ENCODE assay signal across 16 cellular contexts in genomic region chr12:112837629-112838191, GRCh38. TPM values are rescaled to one million over a fixed set of nuclear protein-coding genes. Genes with fewer than 3 reads are reported as not detected.
A peak's percentile ranks its signal among the peaks of the same experiment; 100 is the strongest.
DNase-seq lines count a peak whose midpoint lies in the region; ATAC-seq, FAIRE-seq and TF ChIP-seq lines count a peak whose summit lies in the region.
"Had no signal": no experiment of that assay in that cellular context is flagged by ENCODE, and none has a peak within 500 bp of the region (broad histone marks: within the 10 kb centered on the region; RNA-seq: fewer than 3 reads in every experiment).

No MANE protein-coding gene starts in this region.

- CTCF ChIA-PET in A549 (lab: Yijun Ruan, JAX) = interaction anchor here (1.0 kb wide), 2 partner anchors 9 to 25 kb away, joined by 3 to 4 read pairs; no protein-coding TSS in a partner anchor
- CTCF ChIA-PET in SK-N-SH (lab: Yijun Ruan, JAX) = interaction anchor here (0.9 to 2.7 kb wide), 5 partner anchors 15 to 45 kb away, joined by 3 to 9 read pairs (median 5); partner anchors contain the start of gene RPH3A

- in situ Hi-C loops in GM23248 (cut with MboI) = no loop called here

- no peaks in the 10 kb centered on the region for H4K20me1 ChIP-seq in GM23248 (ENCODE audit: insufficient read depth)
- no peaks in the 10 kb centered on the region for H4K20me1 ChIP-seq in SK-N-SH (ENCODE audit: insufficient read depth)

- peaks cover 94% of the 10 kb centered on the region for H3K4me1 ChIP-seq in A549
- H3K4me1 ChIP-seq in GM23248 (ENCODE audit: insufficient read depth) = no peaks in the 10 kb centered on the region
- peaks cover 37 to 55% of the 10 kb centered on the region in 2 experiments; a peak in 3 of 4 replicates for H3K4me1 ChIP-seq in SK-N-SH (ENCODE audit: control insufficient read depth in 1 of 2, insufficient read depth in 2 of 2, low read depth in 1 of 2, low read length in 1 of 2)
- H3K4me1 ChIP-seq: adrenal gland, right atrium auricular region, upper lobe of left lung had no signal

- no peak overlapping the region for H3K9ac ChIP-seq in GM23248
- peak overlapping the region; percentile 32; the same call in 1 of the 2 replicates for H3K9ac ChIP-seq in SK-N-SH

- peak overlapping the region; percentile 59 for H3K4me2 ChIP-seq in A549
- no peak overlapping the region for H3K4me2 ChIP-seq in GM23248 (ENCODE audit: unreplicated experiment)
- no peak overlapping the region for H3K4me2 ChIP-seq in SK-N-SH

- H2AFZ ChIP-seq in GM23248 = no peak overlapping the region
- H2AFZ ChIP-seq in SK-N-SH (ENCODE audit: low read depth) = no peak overlapping the region

- DNase-seq in A549 (ENCODE audit: low read depth in 1 of 2, low spot score in 1 of 2) (peak; percentile 54 to 90), GM23248 (peak; percentile 55), SK-N-SH (no peak), fibroblast of the aortic adventitia (ENCODE audit: low read depth) (peak; percentile 60), HuH-7 (ENCODE audit: low spot score) (no peak), occipital lobe (lab: John Stamatoyannopoulos, UW) (no peak)
- DNase-seq: CD8-positive, alpha-beta T cell; NCI-H345; upper lobe of left lung had no signal

- H3K4me3 ChIP-seq in A549 (no peak overlapping the region), GM23248 (no peak overlapping the region), SK-N-SH (ENCODE audit: low read depth in 2 of 2, low read length in 1 of 2) (no peak overlapping the region), fibroblast of the aortic adventitia (ENCODE audit: low read depth, low read length) (no peak overlapping the region)
- H3K4me3 ChIP-seq: adrenal gland, right atrium auricular region, upper lobe of left lung had no signal

- H3K79me2 ChIP-seq in GM23248 (ENCODE audit: insufficient read depth) = no peaks in the 10 kb centered on the region
- H3K79me2 ChIP-seq in SK-N-SH (ENCODE audit: insufficient read depth) = no peaks in the 10 kb centered on the region

- TF ChIP-seq RAD21 in A549 (conservative IDR thresholded peaks at IDR 0.05 in 1 of 2, IDR thresholded peaks at IDR 0.05 in 1 of 2) = no peak
- no peak for TF ChIP-seq RAD21 in SK-N-SH (IDR thresholded peaks at IDR 0.05; ENCODE audit: low read length)

- peak; percentile 38 to 43 for ATAC-seq in A549
- no peak for ATAC-seq in GM21723 (IDR thresholded peaks at IDR 0.05; ENCODE audit: unreplicated experiment)
- ATAC-seq in GM21737 (IDR thresholded peaks at IDR 0.05; ENCODE audit: unreplicated experiment) = no peak
- ATAC-seq: CD8-positive, alpha-beta T cell had no signal

- TF ChIP-seq CTCF in A549 (IDR thresholded peaks at IDR 0.05) = no peak
- no peak for TF ChIP-seq CTCF in SK-N-SH (IDR thresholded peaks at IDR 0.05)
- no peak for TF ChIP-seq CTCF in fibroblast of the aortic adventitia (IDR thresholded peaks at IDR 0.05; ENCODE audit: insufficient read depth, low read length)

- H3K27me3 ChIP-seq in GM23248 (replicated peaks; ENCODE audit: insufficient read depth) = no peaks in the 10 kb centered on the region
- H3K27me3 ChIP-seq in SK-N-SH (ENCODE audit: insufficient read depth) = no peaks in the 10 kb centered on the region
- H3K27me3 ChIP-seq: right atrium auricular region had no signal

- H3K36me3 ChIP-seq in GM23248 (ENCODE audit: low read depth) = no peaks in the 10 kb centered on the region
- H3K36me3 ChIP-seq in SK-N-SH (replicated peaks in 1 of 2; ENCODE audit: control insufficient read depth in 1 of 2, insufficient read depth in 2 of 2, low read length in 1 of 2) = no peaks in the 10 kb centered on the region
- H3K36me3 ChIP-seq: adrenal gland, right atrium auricular region, upper lobe of left lung had no signal

- no peaks in the 10 kb centered on the region for H3K9me2 ChIP-seq in GM23248 (ENCODE audit: insufficient read depth)
- H3K9me2 ChIP-seq in SK-N-SH = no peaks in the 10 kb centered on the region

- no peak for TF ChIP-seq POLR2A in A549 (IDR thresholded peaks at IDR 0.05; ENCODE audit: low read length)

- peak overlapping the region; percentile 93 to 95 for H3K27ac ChIP-seq in A549
- H3K27ac ChIP-seq in GM23248 = no peak overlapping the region
- peak overlapping the region; percentile 96 to 99 for H3K27ac ChIP-seq in SK-N-SH (ENCODE audit: low read depth in 2 of 2, low read length in 1 of 2)
- H3K27ac ChIP-seq: right atrium auricular region, upper lobe of left lung had no signal

- peak; percentile 16 to 20; a peak in 2 of 5 replicates for TF ChIP-seq EP300 in A549 (IDR thresholded peaks at IDR 0.05)
- TF ChIP-seq EP300 in SK-N-SH (IDR thresholded peaks at IDR 0.05; ENCODE audit: borderline replicate concordance in 1 of 2, low read depth in 1 of 2, low read length in 1 of 2) = 0 out of 4 replicates have a peak, but pooled peaks of 1 of the 2 experiments have one; percentile 15

- no peaks in the 10 kb centered on the region for H3F3A ChIP-seq in GM23248 (ENCODE audit: insufficient read depth)
- H3F3A ChIP-seq in SK-N-SH (replicated peaks; ENCODE audit: insufficient read depth) = peaks cover 29% of the 10 kb centered on the region

- POLR2A ChIA-PET in A549 (lab: Yijun Ruan, JAX) = no interaction called here
- POLR2A ChIA-PET in SK-N-SH (lab: Yijun Ruan, JAX) = interaction anchor here (1.0 to 1.5 kb wide), 2 partner anchors 10 to 16 kb away, joined by 3 to 4 read pairs; no protein-coding TSS in a partner anchor

- FAIRE-seq in A549 (lab: Jason Lieb, UNC) = peak; percentile 70
- FAIRE-seq: GM12892 had no signal

- H3K9me3 ChIP-seq in A549 (peaks cover 12% of the 10 kb centered on the region; the same call in 2 of the 3 replicates), GM23248 (ENCODE audit: low read depth) (no peaks in the 10 kb centered on the region), SK-N-SH (no peaks in the 10 kb centered on the region)
- H3K9me3 ChIP-seq: adrenal gland, right atrium auricular region, upper lobe of left lung had no signal

TF ChIP-seq in A549, 52 proteins besides CTCF, POLR2A, EP300 and RAD21 (continues in another document):
- TF ChIP-seq CHD2 (IDR thresholded peaks at IDR 0.05; ENCODE audit: low read length, partially characterized antibody) (no peak), EHF (CRISPR knock-in tag; IDR thresholded peaks at IDR 0.05) (no peak), MAFK (IDR thresholded peaks at IDR 0.05; ENCODE audit: partially characterized antibody) (peak; percentile 99), TP53 (CRISPR knock-in tag; IDR thresholded peaks at IDR 0.05) (no peak), JUNB (IDR thresholded peaks at IDR 0.05) (no peak; the same call in 1 of the 2 replicates), MYC (IDR thresholded peaks at IDR 0.05; ENCODE audit: borderline replicate concordance, low read length) (no peak), HMGXB4 (CRISPR knock-in tag; IDR thresholded peaks at IDR 0.05; ENCODE audit: borderline replicate concordance) (no peak), HOXB5 (CRISPR knock-in tag; IDR thresholded peaks at IDR 0.05) (0 out of 2 replicates have a peak, but pooled peaks have one; percentile 6)

TF ChIP-seq in SK-N-SH, 30 proteins besides CTCF, POLR2A, EP300 and RAD21 (continues in another document):
- TF ChIP-seq MEF2A (IDR thresholded peaks at IDR 0.05; ENCODE audit: borderline replicate concordance, low read depth) (no peak), PBX3 (IDR thresholded peaks at IDR 0.05) (peak; percentile 35), NFIC (IDR thresholded peaks at IDR 0.05; ENCODE audit: borderline replicate concordance) (peak; percentile 12; the same call in 1 of the 2 replicates), POLR2AphosphoS5 (IDR thresholded peaks at IDR 0.05; ENCODE audit: low read depth, low read length) (no peak), USF2 (IDR thresholded peaks at IDR 0.05; ENCODE audit: borderline replicate concordance, low read depth, low read length) (no peak), TAF1 (IDR thresholded peaks at IDR 0.05; ENCODE audit: borderline replicate concordance, low read depth, low read length) (no peak), CHD2 (IDR thresholded peaks at IDR 0.05; ENCODE audit: low read length, partially characterized antibody) (no peak), RCOR1 (IDR thresholded peaks at IDR 0.05; ENCODE audit: low read length) (no peak), FOSL2 (IDR thresholded peaks at IDR 0.05; ENCODE audit: borderline replicate concordance, low read depth) (peak; percentile 58; the same call in 1 of the 2 replicates), SMC3 (IDR thresholded peaks at IDR 0.05; ENCODE audit: low read depth, low read length) (no peak), TEAD4 (IDR thresholded peaks at IDR 0.05; ENCODE audit: borderline replicate concordance, insufficient read depth) (no peak), JUND (IDR thresholded peaks at IDR 0.05) (peak; percentile 27; the same call in 1 of the 2 replicates)

RNA-seq across cellular contexts. Expression of gene RPH3A, which starts 46.2 kb away (rescaled TPM):
- polyA plus RNA-seq in A549 (2011; rRNA removed) (0.22 and 0.31 TPM in 2 replicates), A549 (2017; fragmentation: RNase III; extraction: RNeasy Plus Mini Kit Qiagen cat#74134 plus additional on column Dnase treatment) (0.21 to 0.36 TPM (median 0.27 TPM) in 3 replicates), GM23248 (2016; fragmentation: Nextera tagmentation; extraction: Ambion mirVana) (not detected in 2 replicates), SK-N-SH (2012; rRNA removed) (0.13 and 0.54 TPM in 2 replicates)
- 0.05 and 0.06 TPM in 2 replicates for polyA plus RNA-seq in A549 (2012; cell fraction: cytosol; rRNA removed)
- polyA plus RNA-seq in A549 (2012; cell fraction: nucleus; rRNA removed) = 0.10 and 0.27 TPM in 2 replicates
- polyA minus RNA-seq in A549 (2011; rRNA and poly(A)+ RNA removed) = 0.29 TPM in 1 of 2 replicates, not detected in the other
- not detected in 2 replicates for total RNA-seq in GM23248 (2014; rRNA removed; shearing (Covaris generic))
- polyA plus RNA-seq in SK-N-SH (2012; cell fraction: cytosol; rRNA removed) = 0.41 and 0.77 TPM in 2 replicates
- polyA plus RNA-seq in SK-N-SH (2012; cell fraction: nucleus; rRNA removed) = 1.2 and 1.6 TPM in 2 replicates
- total RNA-seq in fibroblast of the aortic adventitia (ENCODE audit: low replicate concordance) (not detected in 2 replicates), occipital lobe (4.1 TPM)
- total RNA-seq: activated CD8-positive, alpha-beta memory T cell treated with anti-CD3 and anti-CD28 coated beads for 36 hours; CD8-positive, alpha-beta T cell; right atrium auricular region had no signal
- polyA plus RNA-seq: esophagus had no signal

Comparison
In these comparisons a context has a peak if more than half of its experiments do, and no peak if none do; other contexts are left out.
1. ATAC-seq: peak in A549 (2 of 2); none in GM21723 (single experiment) and GM21737 (single experiment).
2. DNase-seq: peak in A549 (2 of 2), GM23248 (single experiment) and fibroblast of the aortic adventitia (single experiment); none in SK-N-SH (single experiment), HuH-7 (single experiment) and occipital lobe (single experiment).
3. Of the 12 proteins assayed by ChIP-seq in both A549 and SK-N-SH: peak only in A549: MAX; only in SK-N-SH: PBX3; in both: FOSL2; in neither: 8; mixed calls (peak in some experiments, not most) for 1.